8 cellular contexts compared by ENCODE assay signal in the genomic region with DNA sequence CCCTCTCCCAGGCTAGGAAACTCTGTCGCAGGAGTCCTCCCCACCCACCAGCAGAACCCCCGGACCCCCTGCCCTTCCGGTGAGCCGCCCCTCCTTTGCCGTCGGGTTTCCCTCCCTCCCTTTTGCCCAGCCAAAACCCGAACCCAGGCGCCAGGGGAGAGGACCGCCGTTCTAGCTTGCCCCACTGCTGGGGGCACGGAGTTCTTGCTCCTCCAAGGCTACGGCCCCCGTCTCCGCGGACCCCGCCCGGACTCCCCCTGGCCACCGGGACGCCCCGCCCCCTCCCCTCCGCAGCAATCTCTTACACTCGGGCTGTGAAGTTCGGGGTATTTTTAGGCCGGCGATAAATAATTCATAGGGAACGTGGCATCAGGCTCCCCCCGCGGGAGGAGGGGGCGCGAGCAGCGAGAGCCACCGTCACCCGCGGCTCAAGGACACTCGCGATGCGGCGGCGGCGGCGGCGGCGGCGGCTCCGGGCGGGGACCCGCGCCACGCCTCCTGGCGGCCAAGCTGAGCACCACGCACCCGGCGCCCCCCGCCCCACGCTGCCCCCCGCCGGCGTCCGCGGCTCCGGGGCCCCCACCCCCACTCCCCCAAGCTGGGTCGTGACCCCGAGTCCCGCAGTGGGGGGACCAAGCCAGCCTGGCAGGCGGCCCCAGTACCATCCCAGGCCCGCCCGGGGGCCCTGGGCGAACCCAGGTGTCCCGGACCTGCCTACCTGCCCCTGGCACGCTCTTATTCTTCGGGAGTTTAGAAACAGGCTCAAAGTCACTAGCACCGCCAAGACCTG. TPM values are rescaled to one million over a fixed set of nuclear protein-coding genes. Genes with fewer than 3 reads are reported as not detected.
DNase-seq lines count a peak whose midpoint lies in the region; ATAC-seq, FAIRE-seq and TF ChIP-seq lines count a peak whose summit lies in the region.

A gene (minus strand): TSS at position 447 of the 790 bp plus-strand sequence. CDS start 4,793 bp downstream, outside the sequence.

- peak within 1 kb of the TSS; percentile 21; the same call in 1 of the 2 replicates for H3K4me2 ChIP-seq in DOHH2 (ENCODE audit: low read length)

- no peaks in the 10 kb centered on the region; the same call in 1 of the 2 replicates for H4K20me1 ChIP-seq in DOHH2 (ENCODE audit: control insufficient read depth, insufficient read depth, low read depth, low read length)

- H3K4me3 ChIP-seq in DOHH2 (ENCODE audit: low read length) (no peak within 1 kb of the TSS), Panc1 (ENCODE audit: low read depth in 2 of 2, low read length in 2 of 2) (peak within 1 kb of the TSS; percentile 14 to 24), neutrophil (ENCODE audit: low read depth in 1 of 2, low read length in 1 of 2) (peak within 1 kb of the TSS in 1 of 2 experiments; percentile 41), lower leg skin (ENCODE audit: low read depth, poor library complexity, severe bottlenecking) (no peak within 1 kb of the TSS)

- no peaks in the 10 kb centered on the region for H3K79me2 ChIP-seq in DOHH2 (ENCODE audit: control insufficient read depth, low read length)

- TF ChIP-seq CTCF in DOHH2 (IDR thresholded peaks at IDR 0.05; ENCODE audit: low read depth, low read length, poor library complexity, severe bottlenecking) (no peak), Panc1 (IDR thresholded peaks at IDR 0.05) (peak; percentile 89), neutrophil (IDR thresholded peaks at IDR 0.05) (peak; percentile 39), lower leg skin (IDR thresholded peaks at IDR 0.05) (no peak)

- DNase-seq in Panc1 (ENCODE audit: low read depth, low spot score) (no peak), lower leg skin (ENCODE audit: low spot score in 2 of 2) (no peak), RCC 7860 (ENCODE audit: low spot score) (no peak)
- DNase-seq in central memory CD8-positive, alpha-beta T cell (ENCODE audit: low spot score in 2 of 2): no peak

- no peaks in the 10 kb centered on the region for H3K36me3 ChIP-seq in DOHH2 (ENCODE audit: control insufficient read depth, low read length)
- H3K36me3 ChIP-seq in Panc1 (ENCODE audit: control insufficient read depth, insufficient read depth, low read length): 0 out of 2 replicates have a peak, but pooled peaks cover 4% of the 10 kb centered on the region
- H3K36me3 ChIP-seq in neutrophil: no peaks in the 10 kb centered on the region

- H3F3A ChIP-seq in DOHH2 (ENCODE audit: control insufficient read depth, insufficient read depth): no peaks in the 10 kb centered on the region

- H3K36me3 Mint-ChIP-seq in central memory CD8-positive, alpha-beta T cell (ENCODE audit: insufficient read depth): peaks cover 6% of the 10 kb centered on the region

- peaks cover 61% of the 10 kb centered on the region for H3K27me3 Mint-ChIP-seq in central memory CD8-positive, alpha-beta T cell

- H3K4me3 Mint-ChIP-seq in central memory CD8-positive, alpha-beta T cell: peak within 1 kb of the TSS; percentile 56

- CTCF ChIA-PET in Panc1 (lab: Charles Lee): interaction anchor here (0.8 to 2.3 kb wide), 3 partner anchors 12 to 20 kb away, joined by 4 to 11 read pairs (median 8); no protein-coding TSS in a partner anchor

- H3K27ac ChIP-seq in DOHH2 (ENCODE audit: low read depth, low read length): no peak within 1 kb of the TSS
- no peak within 1 kb of the TSS for H3K27ac ChIP-seq in Panc1 (ENCODE audit: low read length)
- no peak within 1 kb of the TSS for H3K27ac ChIP-seq in neutrophil

- H3K4me1 ChIP-seq in DOHH2 (ENCODE audit: control insufficient read depth, low read length) (peaks cover 8% of the 10 kb centered on the region), Panc1 (ENCODE audit: control insufficient read depth, insufficient read depth, low read length) (peaks cover 21% of the 10 kb centered on the region), neutrophil (ENCODE audit: control insufficient read depth in 1 of 2, insufficient read depth in 1 of 2, low read depth in 1 of 2, low read length in 1 of 2) (peaks cover 6 to 21% of the 10 kb centered on the region in 2 experiments)

- in situ Hi-C loops in Panc1 (cut with HindIII; ENCODE audit: low pct_unique_long_range_greater_than_20kb, low sequenced_read_pairs): no loop called here

- POLR2A ChIA-PET in Panc1 (lab: Charles Lee): no interaction called here

- 3 to 4% methylated on average over 16 to 38 of the region's 72 CpGs for WGBS in lower leg skin, 2 donors

- no peak for ATAC-seq in Panc1
- ATAC-seq in central memory CD8-positive, alpha-beta T cell (replicated peaks; ENCODE audit: extremely low read depth, poor library complexity, severe bottlenecking): no peak
- no peak for ATAC-seq in HG03039 (IDR thresholded peaks at IDR 0.05; ENCODE audit: unreplicated experiment)
- ATAC-seq in GM21528 (IDR thresholded peaks at IDR 0.05; ENCODE audit: low FRiP score, unreplicated experiment): no peak

- H3K27me3 ChIP-seq in DOHH2 (ENCODE audit: control insufficient read depth, low read length): peaks cover 40% of the 10 kb centered on the region
- peaks cover 23% of the 10 kb centered on the region for H3K27me3 ChIP-seq in Panc1 (ENCODE audit: control insufficient read depth, insufficient read depth, low read length)
- H3K27me3 ChIP-seq in neutrophil: peaks cover 93% of the 10 kb centered on the region

- FAIRE-seq in RCC 7860 (lab: Jason Lieb, UNC): no peak

- peak within 1 kb of the TSS; percentile 49 for H3K27ac Mint-ChIP-seq in central memory CD8-positive, alpha-beta T cell (ENCODE audit: low read depth)

- intact Hi-C loops in Panc1 (cut with micrococcal nuclease; ENCODE audit: unreplicated experiment): loop anchor here (5.0 kb wide), 1 partner anchor 117 kb away; no protein-coding TSS in a partner anchor
- intact Hi-C loops in lower leg skin (cut with DNase I; ENCODE audit: low total_unique reads): loop anchor here (5.0 to 10.0 kb wide), 2 partner anchors 67 to 115 kb away; a partner anchor contains a TSS

- H3K9me2 ChIP-seq in DOHH2 (replicated peaks; ENCODE audit: control insufficient read depth, low read length): no peaks in the 10 kb centered on the region

- no peak for TF ChIP-seq POLR2A in lower leg skin (IDR thresholded peaks at IDR 0.05)

- H3K9me3 Mint-ChIP-seq in central memory CD8-positive, alpha-beta T cell: no peaks in the 10 kb centered on the region

- BruUV-seq in Panc1 (replicated peaks; lab: Mats Ljungman, UMichigan): no TSS peak

- H3K9me3 ChIP-seq in DOHH2 (ENCODE audit: control insufficient read depth, insufficient read depth, low read length) (no peaks in the 10 kb centered on the region), Panc1 (ENCODE audit: control insufficient read depth, insufficient read depth, low read depth, low read length) (no peaks in the 10 kb centered on the region), neutrophil (no peaks in the 10 kb centered on the region)

- H3K4me1 Mint-ChIP-seq in central memory CD8-positive, alpha-beta T cell: peaks cover 20% of the 10 kb centered on the region

RNA-seq across cellular contexts. Expression of the gene that starts here (rescaled TPM):
- total RNA-seq in Panc1 (2021; ENCODE audit: unreplicated experiment) (0.10 TPM), lower leg skin (under 1 TPM in 2 of 4 donors, not detected in 2; 0.49 to 0.55 TPM)
- 0.11 TPM for polyA plus RNA-seq in Panc1 (2012; ENCODE audit: insufficient read length)

Comparison
In these comparisons a context has a peak if more than half of its experiments do, and no peak if none do; other contexts are left out.
1. H3K4me3 ChIP-seq: peak in Panc1 (2 of 2); none in DOHH2 (single experiment) and lower leg skin (single experiment).
2. CTCF ChIP-seq: peak in Panc1 (single experiment) and neutrophil (single experiment); none in DOHH2 (single experiment) and lower leg skin (0 of 3).